35 cellular contexts compared by ENCODE assay signal in genomic region chr17:11816409-11816808, GRCh38.
"Had no signal": no experiment of that assay in that cellular context is flagged by ENCODE, and none has a peak within 500 bp of the region (broad histone marks: within the 10 kb centered on the region; RNA-seq: fewer than 3 reads in every experiment).

No MANE protein-coding gene starts in this region.

- H3K4me3 ChIP-seq: MG63 had no signal

- H3K9me3 ChIP-seq: MG63 had no signal

- H3K27ac ChIP-seq: KMS-11 had no signal

- H3K36me3 ChIP-seq: MG63 had no signal

- H3K27me3 ChIP-seq: MG63 had no signal

- DNase-seq: Karpas-422, Kasumi-1, KG1, MG63, MM.1S, MV-4-11, NCI-H1048, NCI-H1092, NCI-H1092 treated with DMSO at 0.1 percent for 48 hours, NCI-H1105, NCI-H1105 treated with DMSO at 0.1 percent for 48 hours, NCI-H1417, NCI-H1417 treated with DMSO at 0.1 percent for 48 hours, NCI-H1436, NCI-H1436 treated with DMSO at 0.1 percent for 48 hours, NCI-H146, NCI-H1694, NCI-H1694 treated with DMSO at 0.1 percent for 48 hours, NCI-H187, NCI-H187 treated with DMSO at 0.1 percent for 48 hours, NCI-H1930, NCI-H2029, NCI-H2029 treated with DMSO at 0.1 percent for 48 hours, NCI-H2081, NCI-H2081 treated with DMSO at 0.1 percent for 48 hours, NCI-H2107, NCI-H2171, NCI-H2171 treated with DMSO at 0.1 percent for 48 hours, NCI-H2227 treated with DMSO at 0.1 percent for 48 hours, NCI-H226, NCI-H345, NCI-H446, NCI-H446 treated with DMSO at 0.1 percent for 48 hours, NCI-H510A had no signal
